ENCODE assay signal across 14 cellular contexts in the genomic region with DNA sequence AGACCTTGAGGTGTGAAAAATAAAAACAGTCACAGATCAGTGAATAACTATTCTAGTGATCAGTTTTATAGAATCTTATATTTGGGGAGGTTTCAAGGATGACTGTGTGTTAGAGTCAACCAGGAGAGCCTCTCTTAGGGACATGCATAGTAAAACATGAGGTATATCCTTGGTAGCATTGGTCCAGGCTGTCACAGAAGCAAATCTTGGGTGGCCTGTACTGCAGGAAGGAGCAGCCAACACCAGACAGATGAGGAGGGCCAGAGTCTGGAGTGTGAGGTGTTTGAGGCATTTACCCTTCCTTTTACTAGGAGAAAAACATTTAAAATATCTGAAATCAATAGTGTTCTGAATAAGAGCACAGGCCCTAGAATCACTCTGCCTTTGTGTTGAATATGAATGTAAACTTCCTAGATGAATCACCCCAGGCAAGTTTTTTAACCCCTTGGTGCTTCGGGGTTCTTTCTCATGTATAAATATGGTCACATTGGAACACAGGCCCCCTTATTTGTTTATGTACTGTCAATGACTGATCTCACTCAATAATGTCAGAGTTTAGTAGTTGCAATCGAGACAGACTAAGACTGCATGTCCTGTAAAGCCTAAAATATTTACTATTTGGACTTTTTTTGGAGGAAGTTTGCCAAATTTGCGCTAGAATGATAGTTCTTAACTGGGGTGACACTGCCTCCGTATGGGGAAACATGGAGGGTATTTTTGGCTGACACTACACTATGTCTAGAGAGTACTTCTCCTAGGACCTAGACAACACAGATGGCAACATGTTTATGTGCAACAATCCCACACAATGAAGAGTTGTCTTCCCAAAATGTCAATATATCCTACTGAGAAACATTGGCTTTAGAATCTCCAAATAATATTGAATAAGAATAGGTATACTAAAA.
"Had no signal": no experiment of that assay in that cellular context is flagged by ENCODE, and none has a peak within 500 bp of the region (broad histone marks: within the 10 kb centered on the region; RNA-seq: fewer than 3 reads in every experiment).

No MANE protein-coding gene starts in this region.

- H3K36me3 ChIP-seq: gastroesophageal sphincter, tibial artery, vagina had no signal

- H3K27ac Mint-ChIP-seq: activated naive CD8-positive, alpha-beta T cell treated with anti-CD3 and anti-CD28 coated beads for 36 hours; activated T-helper 1 cell treated with anti-CD3 and anti-CD28 coated beads, Interleukin-12 subunit alpha, Interleukin-12 subunit beta, Interleukin-2, Interleukin-4 antibody, amounts not matched to agents 30 ng/mL and 10 ng/mL and 1 ng/mL, durations not matched to agents 14 hours and 24 hours and 36 hours; brain had no signal

- H3K4me1 Mint-ChIP-seq: activated naive CD8-positive, alpha-beta T cell treated with anti-CD3 and anti-CD28 coated beads for 36 hours; naive B cell had no signal

- H3K4me3 Mint-ChIP-seq: activated naive CD8-positive, alpha-beta T cell treated with anti-CD3 and anti-CD28 coated beads for 36 hours; activated T-helper 1 cell treated with anti-CD3 and anti-CD28 coated beads, Interleukin-12 subunit alpha, Interleukin-12 subunit beta, Interleukin-2, Interleukin-4 antibody, amounts not matched to agents 30 ng/mL and 10 ng/mL and 1 ng/mL, durations not matched to agents 14 hours and 24 hours and 36 hours; brain; naive B cell had no signal

- H3K27me3 ChIP-seq: gastroesophageal sphincter, hepatocyte, tibial artery, vagina had no signal

- FAIRE-seq: keratinocyte had no signal

- H3K79me2 ChIP-seq: hepatocyte, parathyroid adenoma had no signal

- H3K27me3 Mint-ChIP-seq: activated naive CD8-positive, alpha-beta T cell treated with anti-CD3 and anti-CD28 coated beads for 36 hours; brain; naive B cell had no signal

- DNase-seq: activated naive CD8-positive, alpha-beta T cell treated with anti-CD3 and anti-CD28 coated beads for 36 hours; amygdala; cerebellar nuclear complex; effector CD8-positive, alpha-beta T cell; naive B cell; stimulated activated CD4-positive, alpha-beta T cell treated with anti-CD3 and anti-CD28 coated beads, Interleukin-1b, Interleukin-23, amount 100 ng/mL, for 48 hours; tibial artery had no signal

- H3K9me3 ChIP-seq: gastroesophageal sphincter, tibial artery, vagina had no signal

- H3K4me3 ChIP-seq: gastroesophageal sphincter, hepatocyte, tibial artery, vagina had no signal

- H2AFZ ChIP-seq: hepatocyte, parathyroid adenoma had no signal

- H3K9ac ChIP-seq: parathyroid adenoma had no signal

- H3K27ac ChIP-seq: gastroesophageal sphincter, hepatocyte, parathyroid adenoma, tibial artery, vagina had no signal

- H3K36me3 Mint-ChIP-seq: activated naive CD8-positive, alpha-beta T cell treated with anti-CD3 and anti-CD28 coated beads for 36 hours; brain; naive B cell had no signal

- H3K4me2 ChIP-seq: hepatocyte had no signal

- H3K9me3 Mint-ChIP-seq: activated naive CD8-positive, alpha-beta T cell treated with anti-CD3 and anti-CD28 coated beads for 36 hours; activated T-helper 1 cell treated with anti-CD3 and anti-CD28 coated beads, Interleukin-12 subunit alpha, Interleukin-12 subunit beta, Interleukin-2, Interleukin-4 antibody, amounts not matched to agents 30 ng/mL and 10 ng/mL and 1 ng/mL, durations not matched to agents 14 hours and 24 hours and 36 hours; brain; naive B cell had no signal

- H3K4me1 ChIP-seq: gastroesophageal sphincter, parathyroid adenoma, vagina had no signal
